In the genomic region with DNA sequence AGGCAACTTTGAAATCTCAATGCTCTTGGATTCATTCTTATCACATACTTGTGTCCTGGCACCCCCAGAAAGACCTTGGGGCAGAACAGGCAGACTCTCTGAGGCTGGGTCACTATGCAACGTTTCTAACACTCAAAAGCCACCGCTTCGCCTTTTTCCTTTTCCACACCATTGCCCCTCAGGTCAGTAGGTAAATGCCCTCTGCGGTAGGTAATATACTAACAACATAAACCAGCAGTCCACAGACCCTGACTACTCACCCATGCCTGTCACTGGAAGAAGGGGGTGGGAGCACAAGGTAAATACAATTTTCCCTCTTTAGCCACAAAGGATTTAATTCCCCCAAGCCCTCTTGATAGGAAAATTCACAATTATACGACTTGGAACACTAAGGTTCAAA, we compare ENCODE assay signal across 8 cellular contexts. TPM values are rescaled to one million over a fixed set of nuclear protein-coding genes. Genes with fewer than 3 reads are reported as not detected.
"Had no signal": no experiment of that assay in that cellular context is flagged by ENCODE, and none has a peak within 500 bp of the region (broad histone marks: within the 10 kb centered on the region; RNA-seq: fewer than 3 reads in every experiment).

No MANE protein-coding gene starts in this region.

- H3K27me3 Mint-ChIP-seq: IgD-negative memory B cell had no signal

- H3K4me3 ChIP-seq: GM23248, HAP-1 had no signal

- H3K36me3 ChIP-seq: HAP-1 had no signal

- H3K4me1 Mint-ChIP-seq: IgD-negative memory B cell had no signal

- H3K9me3 Mint-ChIP-seq: IgD-negative memory B cell had no signal

- DNase-seq: GM23248, GOT3, H7, HFFc6, KBM-7 had no signal

- H3K4me3 Mint-ChIP-seq: HFFc6, IgD-negative memory B cell had no signal

- FAIRE-seq: HepG2 had no signal

- H3K36me3 Mint-ChIP-seq: IgD-negative memory B cell had no signal

- H3K27ac Mint-ChIP-seq: HFFc6, IgD-negative memory B cell had no signal

RNA-seq across cellular contexts. Expression of gene SPTLC3, which starts 6.5 kb away (rescaled TPM):
- total RNA-seq: HFFc6 had no signal
- polyA plus RNA-seq: IgD-negative memory B cell had no signal
